In genomic region chr22:21946262-21946925, GRCh38 we compare ENCODE assay signal across 13 cellular contexts. TPM values are rescaled to one million over a fixed set of nuclear protein-coding genes. Genes with fewer than 3 reads are reported as not detected.
DNase-seq lines count a peak whose midpoint lies in the region; ATAC-seq and TF ChIP-seq lines count a peak whose summit lies in the region.
"Had no signal": no experiment of that assay in that cellular context is flagged by ENCODE, and none has a peak within 500 bp of the region (broad histone marks: within the 10 kb centered on the region; RNA-seq: fewer than 3 reads in every experiment).

No MANE protein-coding gene starts in this region.

- H3K27ac ChIP-seq in Peyer's patch = peak overlapping the region in 3 of 4 donors; percentile 27 to 55 (median 52)
- no peak overlapping the region for H3K27ac ChIP-seq in mesenchymal stem cell (ENCODE audit: low read length, poor library complexity, severe bottlenecking)
- peak overlapping the region; percentile 76 for H3K27ac ChIP-seq in suprapubic skin
- H3K27ac ChIP-seq: SJSA1 had no signal

- no peak overlapping the region for H3K14ac ChIP-seq in mesenchymal stem cell (ENCODE audit: low read length in 2 of 2)

- H3K36me3 Mint-ChIP-seq in central memory CD8-positive, alpha-beta T cell (ENCODE audit: insufficient read depth) = no peaks in the 10 kb centered on the region

- no peak overlapping the region for H2BK120ac ChIP-seq in mesenchymal stem cell (ENCODE audit: low read depth, low read length)

- 94% methylated on average over 12 of the region's 12 CpGs for WGBS in mesenchymal stem cell
- WGBS in suprapubic skin = 88% methylated on average over 10 of the region's 12 CpGs

- no peaks in the 10 kb centered on the region for H3K27me3 ChIP-seq in Peyer's patch
- no peaks in the 10 kb centered on the region for H3K27me3 ChIP-seq in mesenchymal stem cell (ENCODE audit: control insufficient read depth in 1 of 2, insufficient read depth in 1 of 2, low read length in 2 of 2)
- no peaks in the 10 kb centered on the region for H3K27me3 ChIP-seq in suprapubic skin
- H3K27me3 ChIP-seq: SJSA1 had no signal

- peak overlapping the region; percentile 65 for H2AK5ac ChIP-seq in mesenchymal stem cell (ENCODE audit: low read length, severe bottlenecking)

- H3K36me3 ChIP-seq in Peyer's patch (peaks cover 0 to 12% (median 0%) of the 10 kb centered on the region in 3 donors), mesenchymal stem cell (ENCODE audit: control insufficient read depth in 1 of 2, insufficient read depth in 2 of 2, low read depth in 1 of 2, low read length in 2 of 2) (peaks cover 31 to 34% of the 10 kb centered on the region in 2 experiments), suprapubic skin (peaks cover 22% of the 10 kb centered on the region)

- no peak for DNase-seq in Peyer's patch
- DNase-seq in central memory CD8-positive, alpha-beta T cell (ENCODE audit: low spot score in 2 of 2) = no peak
- DNase-seq in mesenchymal stem cell = no peak
- no peak for DNase-seq in suprapubic skin (ENCODE audit: low spot score in 2 of 2)
- DNase-seq: activated naive CD8-positive, alpha-beta T cell treated with anti-CD3 and anti-CD28 coated beads, Interleukin-2, amount 50 U/mL, for 24 hours; dermis blood vessel endothelial cell; KBM-7; stimulated activated CD4-positive, alpha-beta T cell treated with anti-CD3 and anti-CD28 coated beads, Interleukin-4, amount 100 ng/mL, for 1 hour; stimulated activated naive CD4-positive, alpha-beta T cell had no signal

- H3K4me3 ChIP-seq in Peyer's patch (no peak overlapping the region), mesenchymal stem cell (ENCODE audit: insufficient read depth in 1 of 2, low read depth in 1 of 2, low read length in 2 of 2) (no peak overlapping the region), suprapubic skin (no peak overlapping the region)
- H3K4me3 ChIP-seq: SJSA1 had no signal

- no peaks in the 10 kb centered on the region for H3K27me3 Mint-ChIP-seq in central memory CD8-positive, alpha-beta T cell
- H3K27me3 Mint-ChIP-seq: activated naive CD8-positive, alpha-beta T cell treated with anti-CD3 and anti-CD28 coated beads, Interleukin-2, amount 50 U/mL, for 24 hours had no signal

- H3K4me1 Mint-ChIP-seq in central memory CD8-positive, alpha-beta T cell = peaks cover 42% of the 10 kb centered on the region

- no peak for TF ChIP-seq EP300 in suprapubic skin (IDR thresholded peaks at IDR 0.05)

- H3K27ac Mint-ChIP-seq in central memory CD8-positive, alpha-beta T cell (ENCODE audit: low read depth) = peak overlapping the region; percentile 65
- H3K27ac Mint-ChIP-seq: activated naive CD8-positive, alpha-beta T cell treated with anti-CD3 and anti-CD28 coated beads, Interleukin-2, amount 50 U/mL, for 24 hours had no signal

- H2BK15ac ChIP-seq in mesenchymal stem cell (ENCODE audit: low read depth, poor library complexity, severe bottlenecking) = no peak overlapping the region

- no peak overlapping the region for H2AFZ ChIP-seq in mesenchymal stem cell (ENCODE audit: low read depth, low read length)

- H3K9me3 ChIP-seq in Peyer's patch = no peaks in the 10 kb centered on the region
- H3K9me3 ChIP-seq in mesenchymal stem cell (ENCODE audit: control insufficient read depth, low read length) = no peaks in the 10 kb centered on the region
- H3K9me3 ChIP-seq in suprapubic skin = no peaks in the 10 kb centered on the region
- H3K9me3 ChIP-seq: SJSA1 had no signal

- H3K23ac ChIP-seq in mesenchymal stem cell (ENCODE audit: low read length in 2 of 2) = no peak overlapping the region

- H4K91ac ChIP-seq in mesenchymal stem cell (ENCODE audit: low read length) = no peak overlapping the region

- no peak overlapping the region for H3K4me3 Mint-ChIP-seq in central memory CD8-positive, alpha-beta T cell
- H3K4me3 Mint-ChIP-seq: activated naive CD8-positive, alpha-beta T cell treated with anti-CD3 and anti-CD28 coated beads, Interleukin-2, amount 50 U/mL, for 24 hours had no signal

- H3K9ac ChIP-seq in mesenchymal stem cell (ENCODE audit: low read length) = peak overlapping the region; percentile 86

- ATAC-seq in central memory CD8-positive, alpha-beta T cell (replicated peaks; ENCODE audit: extremely low read depth, poor library complexity, severe bottlenecking) = no peak
- ATAC-seq in HG02798 (IDR thresholded peaks at IDR 0.05; ENCODE audit: poor library complexity, unreplicated experiment) (no peak), GM19455 (IDR thresholded peaks at IDR 0.05; ENCODE audit: unreplicated experiment) (no peak), GM18498 (IDR thresholded peaks at IDR 0.05; ENCODE audit: unreplicated experiment) (no peak)
- ATAC-seq: activated naive CD8-positive, alpha-beta T cell treated with anti-CD3 and anti-CD28 coated beads, Interleukin-2, amount 50 U/mL, for 24 hours had no signal

- no peak overlapping the region for H3K18ac ChIP-seq in mesenchymal stem cell (ENCODE audit: low read depth in 1 of 2, low read length in 2 of 2)

- H3K4ac ChIP-seq in mesenchymal stem cell (ENCODE audit: low read depth in 1 of 2, low read length in 2 of 2) = no peak overlapping the region

- TF ChIP-seq POLR2A in Peyer's patch (IDR thresholded peaks at IDR 0.05) (no peak), suprapubic skin (IDR thresholded peaks at IDR 0.05) (no peak)

- H3K4me1 ChIP-seq in Peyer's patch (peaks cover 0 to 24% (median 0%) of the 10 kb centered on the region in 4 donors), mesenchymal stem cell (ENCODE audit: control insufficient read depth, insufficient read depth, low read depth, low read length) (peaks cover 40% of the 10 kb centered on the region), suprapubic skin (peaks cover 76% of the 10 kb centered on the region)

- H4K8ac ChIP-seq in mesenchymal stem cell (ENCODE audit: low read length) = peak overlapping the region; percentile 10

- H2BK5ac ChIP-seq in mesenchymal stem cell (ENCODE audit: low read depth, low read length, poor library complexity, severe bottlenecking) = no peak overlapping the region

- TF ChIP-seq CTCF in Peyer's patch (IDR thresholded peaks at IDR 0.05) = no peak
- TF ChIP-seq CTCF in suprapubic skin (IDR thresholded peaks at IDR 0.05) = no peak

- no peaks in the 10 kb centered on the region for H3K9me3 Mint-ChIP-seq in central memory CD8-positive, alpha-beta T cell
- H3K9me3 Mint-ChIP-seq: activated naive CD8-positive, alpha-beta T cell treated with anti-CD3 and anti-CD28 coated beads, Interleukin-2, amount 50 U/mL, for 24 hours had no signal

- H3K4me2 ChIP-seq in mesenchymal stem cell (ENCODE audit: low read length, poor library complexity, severe bottlenecking) = no peak overlapping the region

- H2BK12ac ChIP-seq in mesenchymal stem cell (ENCODE audit: low read length in 2 of 2) = peak overlapping the region in 1 of 2 experiments; percentile 10

- peaks cover 43% of the 10 kb centered on the region for H3K79me1 ChIP-seq in mesenchymal stem cell (replicated peaks; ENCODE audit: low read length, poor library complexity, severe bottlenecking)

RNA-seq across cellular contexts. Expression of gene PPM1F, which starts 6.3 kb away (rescaled TPM):
- 10 to 100 TPM; 13.8 to 28.9 (median 21.0) TPM for total RNA-seq in Peyer's patch
- 19.5 TPM for polyA plus RNA-seq in mesenchymal stem cell (2013, experiment 1 of 2)
- 21.1 TPM for polyA plus RNA-seq in mesenchymal stem cell (2013, experiment 2 of 2)
- 10 to 100 TPM; 21.9 to 40.7 (median 29.9) TPM for total RNA-seq in suprapubic skin

RNA-seq across cellular contexts. Expression of gene TOP3B, which starts 36.2 kb away (rescaled TPM):
- total RNA-seq in Peyer's patch (10 to 100 TPM; 53.6 to 91.6 (median 80.2) TPM), suprapubic skin (100 to 1,000 TPM in 1 of 4 donors, 10 to 100 TPM in 3; 28.2 to 113 (median 35.1) TPM)
- polyA plus RNA-seq in mesenchymal stem cell (2013, experiment 1 of 2) = 12.1 TPM
- 11.4 TPM for polyA plus RNA-seq in mesenchymal stem cell (2013, experiment 2 of 2)
